10 cellular contexts compared by ENCODE assay signal in genomic region chr9:110148868-110149267, GRCh38. TPM values are rescaled to one million over a fixed set of nuclear protein-coding genes. Genes with fewer than 3 reads are reported as not detected.
DNase-seq lines count a peak whose midpoint lies in the region; ATAC-seq and TF ChIP-seq lines count a peak whose summit lies in the region.
"Had no signal": no experiment of that assay in that cellular context is flagged by ENCODE, and none has a peak within 500 bp of the region (broad histone marks: within the 10 kb centered on the region; RNA-seq: fewer than 3 reads in every experiment).

No MANE protein-coding gene starts in this region.

- TF ChIP-seq CTCF in breast epithelium (IDR thresholded peaks at IDR 0.05) (no peak), MCF 10A (IDR thresholded peaks at IDR 0.05; ENCODE audit: unreplicated experiment) (no peak), ascending aorta (IDR thresholded peaks at IDR 0.05) (no peak)

- intact Hi-C loops in breast epithelium (cut with DNase I; ENCODE audit: low total_unique reads) = no loop called here
- intact Hi-C loops in MCF 10A (cut with micrococcal nuclease) = no loop called here
- intact Hi-C loops in ascending aorta (cut with DNase I) = no loop called here

- POLR2A ChIA-PET in MCF 10A (lab: Yijun Ruan, JAX) = interaction anchor here (1.0 to 1.7 kb wide), 3 partner anchors 21 to 259 kb away, joined by 4 to 5 read pairs (median 5); no protein-coding TSS in a partner anchor

- H3K27me3 ChIP-seq in breast epithelium = no peaks in the 10 kb centered on the region
- no peaks in the 10 kb centered on the region for H3K27me3 ChIP-seq in ascending aorta
- no peaks in the 10 kb centered on the region for H3K27me3 ChIP-seq in mononuclear cell (ENCODE audit: insufficient read depth, low read length)

- no TSS peak for BruUV-seq in MCF 10A (replicated peaks; lab: Mats Ljungman, UMichigan)

- H3K9me3 ChIP-seq in breast epithelium (no peaks in the 10 kb centered on the region), ascending aorta (no peaks in the 10 kb centered on the region), mononuclear cell (ENCODE audit: low read depth, low read length) (no peaks in the 10 kb centered on the region)

- H3K4me3 ChIP-seq in breast epithelium (peak overlapping the region in 1 of 3 donors; percentile 41), ascending aorta (peak overlapping the region in 1 of 2 donors; percentile 16), mononuclear cell (ENCODE audit: low read length) (peak overlapping the region; percentile 20)

- no peak for TF ChIP-seq POLR2A in breast epithelium (IDR thresholded peaks at IDR 0.05)

- peak overlapping the region; percentile 64 to 68 for H3K27ac ChIP-seq in breast epithelium
- peak overlapping the region; percentile 32 to 43 for H3K27ac ChIP-seq in ascending aorta

- no peaks in the 10 kb centered on the region for H3K27me3 Mint-ChIP-seq in MCF 10A (ENCODE audit: insufficient read depth, unreplicated experiment)

- no peaks in the 10 kb centered on the region for H3K36me3 ChIP-seq in breast epithelium
- H3K36me3 ChIP-seq in ascending aorta = no peaks in the 10 kb centered on the region

- peaks cover 34% of the 10 kb centered on the region for H3K36me3 Mint-ChIP-seq in MCF 10A (ENCODE audit: insufficient read depth, unreplicated experiment)

- no peak overlapping the region for H3K27ac Mint-ChIP-seq in MCF 10A (ENCODE audit: low read depth, unreplicated experiment)

- H3K4me1 Mint-ChIP-seq in MCF 10A (ENCODE audit: insufficient read depth, unreplicated experiment) = peaks cover under 1% of the 10 kb centered on the region

- ATAC-seq in GM21526 (IDR thresholded peaks at IDR 0.05; ENCODE audit: low FRiP score, unreplicated experiment) (no peak), HG03469 (IDR thresholded peaks at IDR 0.05; ENCODE audit: unreplicated experiment) (no peak)

- CTCF ChIA-PET in MCF 10A (lab: Yijun Ruan, JAX) = interaction anchor here (1.2 to 10.9 kb wide), 3 partner anchors 87 to 245 kb away, joined by 3 to 146 read pairs (median 4); no protein-coding TSS in a partner anchor

- H3K4me1 ChIP-seq in breast epithelium (peaks cover 0 to 4% of the 10 kb centered on the region in 2 donors), ascending aorta (peaks cover 5 to 38% of the 10 kb centered on the region in 2 donors), mononuclear cell (ENCODE audit: insufficient read depth, low read length) (peaks cover 81% of the 10 kb centered on the region)

- peaks cover 6% of the 10 kb centered on the region for H3K9me3 Mint-ChIP-seq in MCF 10A (ENCODE audit: unreplicated experiment)

- no peak for DNase-seq in breast epithelium (ENCODE audit: low spot score in 2 of 2)
- no peak for DNase-seq in MCF 10A (ENCODE audit: unreplicated experiment)
- no peak for DNase-seq in ascending aorta (ENCODE audit: low spot score in 2 of 2)
- DNase-seq in NCI-H774 (lab: John Stamatoyannopoulos, UW) = no peak
- no peak for DNase-seq in COLO668 (lab: John Stamatoyannopoulos, UW; ENCODE audit: unreplicated experiment)
- DNase-seq: NCI-H1048, SHP77 treated with DMSO at 0.1 percent for 48 hours had no signal

- H3K4me3 Mint-ChIP-seq in MCF 10A (ENCODE audit: unreplicated experiment) = no peak overlapping the region

RNA-seq across cellular contexts. Expression of gene C9orf152, which starts 59.1 kb away (rescaled TPM):
- total RNA-seq in breast epithelium = 10 to 100 TPM in 1 of 3 donors, 1 to 10 TPM in 1, not detected in 1; 7.9 to 10.2 TPM
- total RNA-seq in MCF 10A (2022) = not detected in 2 replicates
- total RNA-seq in ascending aorta = not detected
- not detected for total RNA-seq in mononuclear cell
